ENCODE assay signal across 20 cellular contexts in the genomic region with DNA sequence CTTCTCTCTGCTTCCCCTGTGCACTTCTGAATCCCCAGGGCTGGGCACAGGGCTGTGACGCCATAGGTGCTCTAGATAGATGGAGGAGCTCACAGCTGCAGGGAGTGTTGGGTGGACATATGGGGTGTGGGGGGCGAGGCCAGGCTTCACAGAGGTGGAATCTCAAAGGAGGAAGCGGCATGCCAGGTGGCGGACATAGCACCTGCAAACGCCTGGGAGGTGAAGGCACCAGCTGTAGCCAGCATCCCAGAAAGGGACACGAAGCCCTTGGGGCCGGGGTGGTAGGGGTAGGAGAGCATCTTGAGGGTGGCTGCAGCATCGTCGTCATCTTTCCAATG.
"Had no signal": no experiment of that assay in that cellular context is flagged by ENCODE, and none has a peak within 500 bp of the region (broad histone marks: within the 10 kb centered on the region; RNA-seq: fewer than 3 reads in every experiment).

No MANE protein-coding gene starts in this region.

- H3K4me2 ChIP-seq: neural progenitor cell had no signal

- DNase-seq: effector memory CD4-positive, alpha-beta T cell; mammary epithelial cell; natural killer cell; occipital lobe; retina; stimulated activated CD4-positive, alpha-beta T cell treated with anti-CD3 and anti-CD28 coated beads, Interleukin-4, amount 100 ng/mL, for 1 hour; stimulated activated CD8-positive, alpha-beta memory T cell treated with anti-CD3 and anti-CD28 coated beads, Interleukin-4, amount 100 ng/mL, for 48 hours had no signal

- H2AFZ ChIP-seq: neural progenitor cell had no signal

- H3K9me3 Mint-ChIP-seq: central memory CD8-positive, alpha-beta T cell; natural killer cell; stimulated activated effector memory CD8-positive, alpha-beta T cell treated with anti-CD3 and anti-CD28 coated beads, Interleukin-12 subunit alpha, Interleukin-12 subunit beta, amount 100 ng/mL, for 72 hours; stimulated activated naive CD8-positive, alpha-beta T cell treated with anti-CD3 and anti-CD28 coated beads, Interleukin-15, Interleukin-2, amounts not matched to agents 100 ng/mL and 50 ng/mL, for 24 hours had no signal

- H3K36me3 Mint-ChIP-seq: natural killer cell; neural progenitor cell; stimulated activated effector memory CD8-positive, alpha-beta T cell treated with anti-CD3 and anti-CD28 coated beads, Interleukin-12 subunit alpha, Interleukin-12 subunit beta, amount 100 ng/mL, for 72 hours had no signal

- H3K4me1 ChIP-seq: pancreas, prostate gland, right lobe of liver had no signal

- H3K4me1 Mint-ChIP-seq: central memory CD8-positive, alpha-beta T cell; natural killer cell; stimulated activated effector memory CD8-positive, alpha-beta T cell treated with anti-CD3 and anti-CD28 coated beads, Interleukin-12 subunit alpha, Interleukin-12 subunit beta, amount 100 ng/mL, for 72 hours had no signal

- H3K27me3 Mint-ChIP-seq: stimulated activated naive CD8-positive, alpha-beta T cell treated with anti-CD3 and anti-CD28 coated beads, Interleukin-15, Interleukin-2, amounts not matched to agents 100 ng/mL and 50 ng/mL, for 24 hours had no signal

- H3K27me3 ChIP-seq: heart left ventricle, pancreas, right lobe of liver, tibial nerve had no signal

- H3K9me3 ChIP-seq: pancreas, prostate gland, right lobe of liver had no signal

- FAIRE-seq: endometrium, frontal cortex, keratinocyte, pancreas had no signal

- ATAC-seq: esophagus mucosa; heart left ventricle; natural killer cell; pancreas; right lobe of liver; stimulated activated effector memory CD8-positive, alpha-beta T cell treated with anti-CD3 and anti-CD28 coated beads, Interleukin-12 subunit alpha, Interleukin-12 subunit beta, amount 100 ng/mL, for 72 hours had no signal

- H3K36me3 ChIP-seq: heart left ventricle, neural progenitor cell, pancreas, prostate gland, right lobe of liver, tibial nerve had no signal

- H3K4me3 Mint-ChIP-seq: central memory CD8-positive, alpha-beta T cell; natural killer cell; neural progenitor cell; stimulated activated effector memory CD8-positive, alpha-beta T cell treated with anti-CD3 and anti-CD28 coated beads, Interleukin-12 subunit alpha, Interleukin-12 subunit beta, amount 100 ng/mL, for 72 hours; stimulated activated naive CD8-positive, alpha-beta T cell treated with anti-CD3 and anti-CD28 coated beads, Interleukin-15, Interleukin-2, amounts not matched to agents 100 ng/mL and 50 ng/mL, for 24 hours had no signal

- H3K4me3 ChIP-seq: heart left ventricle, neural progenitor cell, pancreas, prostate gland, right lobe of liver, tibial nerve had no signal

- H3K9ac ChIP-seq: neural progenitor cell had no signal

- H3K27ac Mint-ChIP-seq: natural killer cell; neural progenitor cell; stimulated activated effector memory CD8-positive, alpha-beta T cell treated with anti-CD3 and anti-CD28 coated beads, Interleukin-12 subunit alpha, Interleukin-12 subunit beta, amount 100 ng/mL, for 72 hours; stimulated activated naive CD8-positive, alpha-beta T cell treated with anti-CD3 and anti-CD28 coated beads, Interleukin-15, Interleukin-2, amounts not matched to agents 100 ng/mL and 50 ng/mL, for 24 hours had no signal

- H3K27ac ChIP-seq: heart left ventricle, neural progenitor cell, pancreas, prostate gland, right lobe of liver, tibial nerve had no signal
